24 cellular contexts compared by ENCODE assay signal in genomic region chr7:24703296-24703695, GRCh38. TPM values are rescaled to one million over a fixed set of nuclear protein-coding genes. Genes with fewer than 3 reads are reported as not detected.
A peak's percentile ranks its signal among the peaks of the same experiment; 100 is the strongest.
DNase-seq lines count a peak whose midpoint lies in the region; ATAC-seq and TF ChIP-seq lines count a peak whose summit lies in the region.
"Had no signal": no experiment of that assay in that cellular context is flagged by ENCODE, and none has a peak within 500 bp of the region (broad histone marks: within the 10 kb centered on the region; RNA-seq: fewer than 3 reads in every experiment).

No MANE protein-coding gene starts in this region.

- TF ChIP-seq POLR2A in IMR-90 (IDR thresholded peaks at IDR 0.05; ENCODE audit: low read depth, low read length), result no peak

- H3K4me3 ChIP-seq in IMR-90 (ENCODE audit: insufficient read depth, low read depth, low read length) (no peak overlapping the region), skeletal muscle satellite cell (ENCODE audit: low read length) (no peak overlapping the region), mesendoderm (ENCODE audit: low read length) (no peak overlapping the region)
- no peak overlapping the region for H3K4me3 ChIP-seq in CD8-positive, alpha-beta T cell (ENCODE audit: low read depth, low read length)
- H3K4me3 ChIP-seq: hepatocyte, left lung, pancreas, right atrium auricular region had no signal

- peak overlapping the region; percentile 68; the same call in 1 of the 2 replicates for H2AK5ac ChIP-seq in IMR-90 (ENCODE audit: low read depth, low read length)
- H2AK5ac ChIP-seq in mesendoderm (ENCODE audit: low read length), result no peak overlapping the region

- in situ Hi-C loops in IMR-90 (cut with MboI; ENCODE audit: low sequenced_read_pairs), result no loop called here

- peaks cover 33% of the 10 kb centered on the region for H3K4me1 ChIP-seq in IMR-90 (ENCODE audit: control insufficient read depth, insufficient read depth, low read length)
- peaks cover 41% of the 10 kb centered on the region for H3K4me1 ChIP-seq in skeletal muscle satellite cell (ENCODE audit: control insufficient read depth, insufficient read depth, low read length)
- H3K4me1 ChIP-seq in mesendoderm (ENCODE audit: control insufficient read depth, low read depth, low read length), result peaks cover 7% of the 10 kb centered on the region
- H3K4me1 ChIP-seq in CD8-positive, alpha-beta T cell (ENCODE audit: insufficient read depth, low read length), result no peaks in the 10 kb centered on the region
- H3K4me1 ChIP-seq: left lung, pancreas had no signal

- H4K91ac ChIP-seq in IMR-90 (ENCODE audit: insufficient read depth, low read depth, low read length), result 0 out of 2 replicates have a peak overlapping the region, but pooled peaks have one; percentile 3

- peaks cover 2% of the 10 kb centered on the region for H3K36me3 Mint-ChIP-seq in CD8-positive, alpha-beta T cell
- H3K36me3 Mint-ChIP-seq: activated naive CD4-positive, alpha-beta T cell treated with anti-CD3 and anti-CD28 coated beads, Interleukin-2, amount 50 U/mL, for 24 hours; CD4-positive, alpha-beta memory T cell; natural killer cell treated with Interleukin-12 subunit alpha and Interleukin-12 subunit beta and Interleukin-15 and Interleukin-18, amount 100 ng/mL, for 72 hours had no signal

- H3K9me3 ChIP-seq in IMR-90 (ENCODE audit: control insufficient read depth, insufficient read depth, low read length), result no peaks in the 10 kb centered on the region
- no peaks in the 10 kb centered on the region for H3K9me3 ChIP-seq in skeletal muscle satellite cell (replicated peaks; ENCODE audit: low read length)
- no peaks in the 10 kb centered on the region for H3K9me3 ChIP-seq in CD8-positive, alpha-beta T cell (ENCODE audit: low read length)
- H3K9me3 ChIP-seq: left lung, pancreas, right atrium auricular region had no signal

- no peak for TF ChIP-seq CTCF in IMR-90 (conservative IDR thresholded peaks at IDR 0.05; ENCODE audit: low read depth, low read length)
- no peak for TF ChIP-seq CTCF in RWPE1 (conservative IDR thresholded peaks at IDR 0.05; ENCODE audit: low read depth)
- TF ChIP-seq CTCF in CD8-positive, alpha-beta T cell (IDR thresholded peaks at IDR 0.05), result no peak

- H3K79me2 ChIP-seq in mesendoderm (ENCODE audit: control insufficient read depth, insufficient read depth, low read length), result no peaks in the 10 kb centered on the region
- H3K79me2 ChIP-seq: hepatocyte had no signal

- no peak overlapping the region for H2AK9ac ChIP-seq in IMR-90 (replicated peaks; ENCODE audit: low read depth, low read length, poor library complexity)

- H3K18ac ChIP-seq in IMR-90 (ENCODE audit: low read depth, low read length) (peak overlapping the region; percentile 52), mesendoderm (ENCODE audit: low read length) (no peak overlapping the region)

- CTCF ChIA-PET in IMR-90 (lab: Yijun Ruan, JAX) (interaction anchor here (0.6 to 1.4 kb wide), 2 partner anchors 13 to 121 kb away, joined by 3 read pairs; no protein-coding TSS in a partner anchor), RWPE1 (lab: Yijun Ruan, JAX) (interaction anchor here (0.7 to 1.4 kb wide), 2 partner anchors 61 to 109 kb away, joined by 4 to 6 read pairs; no protein-coding TSS in a partner anchor)
- CTCF ChIA-PET in CD8-positive, alpha-beta T cell (lab: Charles Lee), result interaction anchor here (1.7 kb wide), 1 partner anchor 37 kb away, joined by 7 read pairs; no protein-coding TSS in a partner anchor

- H3K9me1 ChIP-seq in IMR-90 (ENCODE audit: insufficient read depth, low read length), result peaks cover 39% of the 10 kb centered on the region

- no peak overlapping the region for H3K4me3 Mint-ChIP-seq in CD8-positive, alpha-beta T cell
- H3K4me3 Mint-ChIP-seq: activated CD4-positive, alpha-beta T cell treated with anti-CD3 and anti-CD28 coated beads, Interleukin-2, amount 10 ng/mL, durations not matched to agents 24 days and 14 days; activated naive CD4-positive, alpha-beta T cell treated with anti-CD3 and anti-CD28 coated beads, Interleukin-2, amount 50 U/mL, for 24 hours; CD4-positive, alpha-beta memory T cell; central memory CD8-positive, alpha-beta T cell; mesothelial cell of epicardium; natural killer cell treated with Interleukin-12 subunit alpha and Interleukin-12 subunit beta and Interleukin-15 and Interleukin-18, amount 100 ng/mL, for 72 hours; stimulated activated naive CD8-positive, alpha-beta T cell treated with anti-CD3 and anti-CD28 coated beads, Interleukin-15, Interleukin-2, amounts not matched to agents 100 ng/mL and 50 ng/mL, for 24 hours; T-helper 2 cell treated with Interferon-gamma antibody and Interleukin-4, amounts not matched to agents 5 μg/mL and 100 μg/mL, for 36 hours had no signal

- TF ChIP-seq RAD21 in IMR-90 (IDR thresholded peaks at IDR 0.05; ENCODE audit: low read length), result no peak

- dilution Hi-C loops in IMR-90 (cut with HindIII; ENCODE audit: low sequenced_read_pairs, unreplicated experiment), result no loop called here

- H3K14ac ChIP-seq in IMR-90 (replicated peaks; ENCODE audit: low read depth, low read length), result peak overlapping the region; percentile 17

- H3K36me3 ChIP-seq in IMR-90 (ENCODE audit: control insufficient read depth, insufficient read depth, low read length), result peaks cover 7% of the 10 kb centered on the region; the same call in 1 of the 2 replicates
- peaks cover 15% of the 10 kb centered on the region for H3K36me3 ChIP-seq in skeletal muscle satellite cell (ENCODE audit: insufficient read depth, low read length)
- H3K36me3 ChIP-seq in mesendoderm (ENCODE audit: control insufficient read depth, insufficient read depth, low read length), result no peaks in the 10 kb centered on the region
- no peaks in the 10 kb centered on the region for H3K36me3 ChIP-seq in CD8-positive, alpha-beta T cell (ENCODE audit: insufficient read depth, low read length)
- H3K36me3 ChIP-seq: left lung, pancreas, right atrium auricular region had no signal

- H3K27ac ChIP-seq in IMR-90 (ENCODE audit: insufficient read depth, low read length) (peak overlapping the region; percentile 9; the same call in 1 of the 2 replicates), RWPE1 (no peak overlapping the region), mesendoderm (ENCODE audit: low read depth, low read length) (no peak overlapping the region)
- no peak overlapping the region for H3K27ac ChIP-seq in CD8-positive, alpha-beta T cell (ENCODE audit: low read depth, low read length)
- H3K27ac ChIP-seq: hepatocyte, left lung, pancreas, right atrium auricular region, VCaP had no signal

- WGBS in IMR-90 (ENCODE audit: extremely low coverage in 2 of 2, insufficient read length in 1 of 2), 2 experiments, result 79% methylated on average over 2 of the region's 3 CpGs; no CpG with 5 or more reads in 1 of the 2 experiments
- no CpG with 5 or more reads among the region's 3 CpGs for WGBS in mesendoderm (ENCODE audit: extremely low coverage, insufficient coverage, low lambda C conversion rate)

- H2BK5ac ChIP-seq in IMR-90 (ENCODE audit: low read depth, low read length, poor library complexity, severe bottlenecking) (peak overlapping the region; percentile 46), mesendoderm (ENCODE audit: low read length) (no peak overlapping the region)

- H4K20me1 ChIP-seq in IMR-90 (ENCODE audit: insufficient read depth, low read length), result peaks cover 7% of the 10 kb centered on the region; the same call in 1 of the 2 replicates

- no peak overlapping the region for H2AFZ ChIP-seq in IMR-90 (replicated peaks; ENCODE audit: low read length, poor library complexity)
- H2AFZ ChIP-seq: hepatocyte had no signal

- no TSS peak for BruUV-seq in IMR-90 (replicated peaks; lab: Mats Ljungman, UMichigan)

- H3K27me3 ChIP-seq in IMR-90 (ENCODE audit: control insufficient read depth, insufficient read depth, low read length) (no peaks in the 10 kb centered on the region), skeletal muscle satellite cell (ENCODE audit: control insufficient read depth, insufficient read depth, low read length) (no peaks in the 10 kb centered on the region), mesendoderm (ENCODE audit: insufficient read depth, low read length, poor library complexity) (no peaks in the 10 kb centered on the region)
- H3K27me3 ChIP-seq in CD8-positive, alpha-beta T cell (ENCODE audit: insufficient read depth, low read length), result no peaks in the 10 kb centered on the region
- H3K27me3 ChIP-seq: hepatocyte, pancreas, right atrium auricular region had no signal

- no peaks in the 10 kb centered on the region for H3K9me3 Mint-ChIP-seq in CD8-positive, alpha-beta T cell
- H3K9me3 Mint-ChIP-seq: activated CD4-positive, alpha-beta T cell treated with anti-CD3 and anti-CD28 coated beads, Interleukin-2, amount 10 ng/mL, durations not matched to agents 24 days and 14 days; activated naive CD4-positive, alpha-beta T cell treated with anti-CD3 and anti-CD28 coated beads, Interleukin-2, amount 50 U/mL, for 24 hours; CD4-positive, alpha-beta memory T cell; central memory CD8-positive, alpha-beta T cell; mesothelial cell of epicardium; natural killer cell treated with Interleukin-12 subunit alpha and Interleukin-12 subunit beta and Interleukin-15 and Interleukin-18, amount 100 ng/mL, for 72 hours; stimulated activated naive CD8-positive, alpha-beta T cell treated with anti-CD3 and anti-CD28 coated beads, Interleukin-15, Interleukin-2, amounts not matched to agents 100 ng/mL and 50 ng/mL, for 24 hours; T-helper 2 cell treated with Interferon-gamma antibody and Interleukin-4, amounts not matched to agents 5 μg/mL and 100 μg/mL, for 36 hours had no signal

- H3K9ac ChIP-seq in IMR-90 (ENCODE audit: low read depth, low read length), result no peak overlapping the region
- no peak overlapping the region for H3K9ac ChIP-seq in skeletal muscle satellite cell (ENCODE audit: low read depth, low read length)
- H3K9ac ChIP-seq in mesendoderm (ENCODE audit: low read length), result no peak overlapping the region

- H2BK120ac ChIP-seq in IMR-90 (ENCODE audit: low read depth, low read length) (0 out of 2 replicates have a peak overlapping the region, but pooled peaks have one; percentile 8), mesendoderm (ENCODE audit: low read depth, low read length) (no peak overlapping the region)

- no peaks in the 10 kb centered on the region for H3K27me3 Mint-ChIP-seq in CD8-positive, alpha-beta T cell (ENCODE audit: low read depth)
- H3K27me3 Mint-ChIP-seq: activated CD4-positive, alpha-beta T cell treated with anti-CD3 and anti-CD28 coated beads, Interleukin-2, amount 10 ng/mL, durations not matched to agents 24 days and 14 days; activated naive CD4-positive, alpha-beta T cell treated with anti-CD3 and anti-CD28 coated beads, Interleukin-2, amount 50 U/mL, for 24 hours; CD4-positive, alpha-beta memory T cell; central memory CD8-positive, alpha-beta T cell; natural killer cell treated with Interleukin-12 subunit alpha and Interleukin-12 subunit beta and Interleukin-15 and Interleukin-18, amount 100 ng/mL, for 72 hours; stimulated activated naive CD8-positive, alpha-beta T cell treated with anti-CD3 and anti-CD28 coated beads, Interleukin-15, Interleukin-2, amounts not matched to agents 100 ng/mL and 50 ng/mL, for 24 hours had no signal

- intact Hi-C loops in IMR-90 (cut with micrococcal nuclease), result loop anchor here (2.0 to 10.0 kb wide), 2 partner anchors 54 to 102 kb away; partner anchors contain the start of gene GSDME
- intact Hi-C loops in CD8-positive, alpha-beta T cell (cut with DNase I, micrococcal nuclease), result no loop called here

- peaks cover 6 to 35% of the 10 kb centered on the region in 2 experiments; a peak in 3 of 4 replicates for H3K79me1 ChIP-seq in IMR-90 (ENCODE audit: low read depth in 1 of 2, low read length in 2 of 2)
- H3K79me1 ChIP-seq in mesendoderm (ENCODE audit: low read length), result no peaks in the 10 kb centered on the region

- POLR2A ChIA-PET in IMR-90 (lab: Charles Lee; ENCODE audit: unreplicated experiment) (no interaction called here), RWPE1 (lab: Yijun Ruan, JAX; ENCODE audit: low non-redundant PET) (no interaction called here)
- POLR2A ChIA-PET in CD8-positive, alpha-beta T cell (lab: Charles Lee), result no interaction called here

- H3K4ac ChIP-seq in IMR-90 (ENCODE audit: low read depth, low read length) (peak overlapping the region; percentile 14), mesendoderm (ENCODE audit: low read depth, low read length) (no peak overlapping the region)

- no peak for ATAC-seq in IMR-90 (ENCODE audit: low read depth)
- ATAC-seq in CD8-positive, alpha-beta T cell, result no peak
- ATAC-seq: left lung; natural killer cell treated with Interleukin-12 subunit alpha and Interleukin-12 subunit beta and Interleukin-15 and Interleukin-18, amount 100 ng/mL, for 72 hours; pancreas had no signal

- no peaks in the 10 kb centered on the region for H3K4me1 Mint-ChIP-seq in CD8-positive, alpha-beta T cell (ENCODE audit: low read depth)
- H3K4me1 Mint-ChIP-seq: activated naive CD4-positive, alpha-beta T cell treated with anti-CD3 and anti-CD28 coated beads, Interleukin-2, amount 50 U/mL, for 24 hours; CD4-positive, alpha-beta memory T cell; central memory CD8-positive, alpha-beta T cell had no signal

- no peak for DNase-seq in IMR-90
- DNase-seq in RWPE1 (ENCODE audit: low spot score), result peak; percentile 25
- peak; percentile 37 for DNase-seq in fibroblast of peridontal ligament (ENCODE audit: extremely low read depth)
- DNase-seq in mesendoderm, result no peak
- no peak for DNase-seq in middle frontal gyrus (ENCODE audit: extremely low spot score, low spot score)
- no peak for DNase-seq in CD8-positive, alpha-beta T cell
- DNase-seq: activated CD4-positive, alpha-beta T cell treated with anti-CD3 and anti-CD28 coated beads, Interleukin-2, amount 10 ng/mL, durations not matched to agents 24 days and 14 days; aorta; CD4-positive, alpha-beta memory T cell; DMS153; left lung; NCI-H1694 treated with DMSO at 0.1 percent for 48 hours; NCI-H748 treated with DMSO at 0.1 percent for 48 hours; pancreas had no signal

- no peak overlapping the region for H2BK15ac ChIP-seq in IMR-90 (ENCODE audit: low read depth, low read length)
- no peak overlapping the region for H2BK15ac ChIP-seq in mesendoderm (replicated peaks; ENCODE audit: low read depth)

- 0 out of 4 replicates have a peak overlapping the region, but pooled peaks of 1 of the 2 experiments have one; percentile 6 for H4K8ac ChIP-seq in IMR-90 (ENCODE audit: low read depth in 2 of 2, low read length in 2 of 2)
- no peak overlapping the region for H4K8ac ChIP-seq in mesendoderm (ENCODE audit: low read depth, low read length)

- H3K56ac ChIP-seq in IMR-90 (ENCODE audit: extremely low read depth, insufficient read depth, low read length), result no peak overlapping the region
- no peak overlapping the region for H3K56ac ChIP-seq in mesendoderm (ENCODE audit: low read length)

- H3K4me2 ChIP-seq in IMR-90 (ENCODE audit: low read depth, low read length), result peak overlapping the region; percentile 50; the same call in 1 of the 2 replicates
- H3K4me2 ChIP-seq in skeletal muscle satellite cell (ENCODE audit: low read length), result peak overlapping the region; percentile 24
- H3K4me2 ChIP-seq in mesendoderm (ENCODE audit: low read length), result no peak overlapping the region
- H3K4me2 ChIP-seq: hepatocyte had no signal

- H3K23ac ChIP-seq in IMR-90 (ENCODE audit: low read depth, low read length), result 0 out of 2 replicates have a peak overlapping the region, but pooled peaks have one; percentile 5
- no peak overlapping the region for H3K23ac ChIP-seq in mesendoderm (ENCODE audit: low read length)

- no peak overlapping the region for H3K27ac Mint-ChIP-seq in CD8-positive, alpha-beta T cell
- H3K27ac Mint-ChIP-seq: activated CD4-positive, alpha-beta T cell treated with anti-CD3 and anti-CD28 coated beads, Interleukin-2, amount 10 ng/mL, durations not matched to agents 24 days and 14 days; activated naive CD4-positive, alpha-beta T cell treated with anti-CD3 and anti-CD28 coated beads, Interleukin-2, amount 50 U/mL, for 24 hours; mesothelial cell of epicardium; natural killer cell treated with Interleukin-12 subunit alpha and Interleukin-12 subunit beta and Interleukin-15 and Interleukin-18, amount 100 ng/mL, for 72 hours; stimulated activated naive CD8-positive, alpha-beta T cell treated with anti-CD3 and anti-CD28 coated beads, Interleukin-15, Interleukin-2, amounts not matched to agents 100 ng/mL and 50 ng/mL, for 24 hours; T-helper 2 cell treated with Interferon-gamma antibody and Interleukin-4, amounts not matched to agents 5 μg/mL and 100 μg/mL, for 36 hours had no signal

- H4K5ac ChIP-seq in IMR-90 (ENCODE audit: low read depth, low read length), result no peak overlapping the region
- H4K5ac ChIP-seq in mesendoderm (ENCODE audit: low read length), result no peak overlapping the region

- peak overlapping the region; percentile 36; the same call in 1 of the 2 replicates for H2BK20ac ChIP-seq in IMR-90 (ENCODE audit: low read depth, low read length)

RNA-seq across cellular contexts. Expression of gene GSDME, which starts 54.0 kb away (rescaled TPM):
- total RNA-seq in IMR-90 (2012; rRNA removed), result 78.7 and 88.3 TPM in 2 replicates
- polyA plus RNA-seq in IMR-90 (2012; rRNA removed), result 71.5 and 75.2 TPM in 2 replicates
- polyA plus RNA-seq in IMR-90 (2012; cell fraction: cytosol; rRNA removed), result 49.6 and 55.2 TPM in 2 replicates
- 50.0 and 117 TPM in 2 replicates for polyA plus RNA-seq in IMR-90 (2012; cell fraction: nucleus; rRNA removed; ENCODE audit: low replicate concordance)
- total RNA-seq in skeletal muscle satellite cell (2012; rRNA removed), result 8.6 and 9.8 TPM in 2 replicates
- polyA plus RNA-seq in mesendoderm (2013, experiment 1 of 2), result 2.8 TPM
- 3.0 TPM for polyA plus RNA-seq in mesendoderm (2013, experiment 2 of 2)
- total RNA-seq in CD8-positive, alpha-beta T cell, result not detected

Comparison
In these comparisons a context has a peak if more than half of its experiments do, and no peak if none do; other contexts are left out.
1. DNase-seq: peak in RWPE1 (single experiment) and fibroblast of peridontal ligament (single experiment); none in IMR-90 (single experiment), mesendoderm (single experiment), middle frontal gyrus (single experiment) and CD8-positive, alpha-beta T cell (0 of 7).
2. RNA of gene GSDME, which starts 54.0 kb away (total RNA-seq): 78.7 to 88.3 TPM in IMR-90; not detected in CD8-positive, alpha-beta T cell; every median in the first group is over 10 times any median in the second.